ENCODE assay signal across 17 cellular contexts in the genomic region with DNA sequence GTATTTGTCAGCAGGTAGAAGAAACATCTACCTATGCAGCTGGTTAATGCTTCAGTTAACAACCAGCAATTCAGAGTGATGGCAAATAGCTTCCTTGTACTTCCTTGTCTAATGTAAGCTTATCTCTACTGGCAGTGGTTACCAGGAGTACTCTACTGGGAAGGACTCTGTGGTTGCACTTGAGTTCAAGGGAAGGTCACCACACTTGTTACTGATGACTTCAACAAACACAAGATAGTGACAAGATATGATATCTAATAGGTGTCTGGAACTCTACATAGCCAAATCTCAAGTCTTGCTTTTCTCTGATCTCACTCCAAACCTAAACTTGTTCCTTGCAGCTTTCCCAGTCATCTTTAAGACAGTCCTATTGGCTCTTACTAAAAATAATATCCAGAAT.
DNase-seq lines count a peak whose midpoint lies in the region; ATAC-seq and TF ChIP-seq lines count a peak whose summit lies in the region.
"Had no signal": no experiment of that assay in that cellular context is flagged by ENCODE, and none has a peak within 500 bp of the region (broad histone marks: within the 10 kb centered on the region; RNA-seq: fewer than 3 reads in every experiment).

No MANE protein-coding gene starts in this region.

- no peak overlapping the region for H3K27ac ChIP-seq in hepatocyte
- H3K27ac ChIP-seq: A549, Peyer's patch had no signal

- H3K4me2 ChIP-seq in hepatocyte: no peak overlapping the region
- H3K4me2 ChIP-seq: A549 had no signal

- DNase-seq in A172 (ENCODE audit: low spot score): peak; percentile 11
- peak; percentile 13 for DNase-seq in H4 (ENCODE audit: low spot score)
- DNase-seq in RPMI8226: peak; percentile 13
- DNase-seq in hepatocyte (ENCODE audit: low spot score): peak; percentile 42
- DNase-seq in T-helper 2 cell treated with Interferon-gamma antibody and Interleukin-4, amounts not matched to agents 5 μg/mL and 100 μg/mL, for 36 hours (ENCODE audit: low spot score): no peak
- DNase-seq: Calu3, DMS79 treated with DMSO at 0.1 percent for 48 hours, GF-D8, H9, Karpas-422, NCI-H69, Peyer's patch, SIG-M5 had no signal

- H3K4me1 Mint-ChIP-seq in T-helper 2 cell treated with Interferon-gamma antibody and Interleukin-4, amounts not matched to agents 5 μg/mL and 100 μg/mL, for 36 hours (ENCODE audit: low read depth): no peaks in the 10 kb centered on the region
- H3K4me1 Mint-ChIP-seq: H9 had no signal

- no peaks in the 10 kb centered on the region for H3K36me3 Mint-ChIP-seq in T-helper 2 cell treated with Interferon-gamma antibody and Interleukin-4, amounts not matched to agents 5 μg/mL and 100 μg/mL, for 36 hours (ENCODE audit: low read depth)

- no peak overlapping the region for H3K27ac Mint-ChIP-seq in T-helper 2 cell treated with Interferon-gamma antibody and Interleukin-4, amounts not matched to agents 5 μg/mL and 100 μg/mL, for 36 hours
- H3K27ac Mint-ChIP-seq: H9 had no signal

- H3K4me3 Mint-ChIP-seq in T-helper 2 cell treated with Interferon-gamma antibody and Interleukin-4, amounts not matched to agents 5 μg/mL and 100 μg/mL, for 36 hours: no peak overlapping the region
- H3K4me3 Mint-ChIP-seq: H9 had no signal

- no peak overlapping the region for H2AFZ ChIP-seq in hepatocyte

- H3K4me3 ChIP-seq in hepatocyte: no peak overlapping the region
- H3K4me3 ChIP-seq: A549, Peyer's patch had no signal

- no peaks in the 10 kb centered on the region for H3K79me2 ChIP-seq in hepatocyte

- TF ChIP-seq CTCF in hepatocyte (IDR thresholded peaks at IDR 0.05; ENCODE audit: poor library complexity): no peak

- no peak for TF ChIP-seq POLR2A in GM18505 (IDR thresholded peaks at IDR 0.05; ENCODE audit: borderline replicate concordance, extremely low read depth, insufficient read depth, insufficient read length)

- ATAC-seq in GM19395 (IDR thresholded peaks at IDR 0.05; ENCODE audit: unreplicated experiment) (no peak), GM21528 (IDR thresholded peaks at IDR 0.05; ENCODE audit: low FRiP score, unreplicated experiment) (no peak), GM18505 (IDR thresholded peaks at IDR 0.05; ENCODE audit: unreplicated experiment) (no peak)
- ATAC-seq: A549 had no signal

- H3K9me3 Mint-ChIP-seq in T-helper 2 cell treated with Interferon-gamma antibody and Interleukin-4, amounts not matched to agents 5 μg/mL and 100 μg/mL, for 36 hours: no peaks in the 10 kb centered on the region
- H3K9me3 Mint-ChIP-seq: H9 had no signal

- no peaks in the 10 kb centered on the region for H3K4me1 ChIP-seq in hepatocyte (ENCODE audit: insufficient read depth)
- H3K4me1 ChIP-seq: A549, Peyer's patch had no signal

- no peaks in the 10 kb centered on the region for H3K27me3 Mint-ChIP-seq in T-helper 2 cell treated with Interferon-gamma antibody and Interleukin-4, amounts not matched to agents 5 μg/mL and 100 μg/mL, for 36 hours (ENCODE audit: low read depth)

- H3K9me3 ChIP-seq in hepatocyte (ENCODE audit: low read depth): no peaks in the 10 kb centered on the region
- H3K9me3 ChIP-seq: A549, Peyer's patch had no signal

- H4K20me1 ChIP-seq in hepatocyte (ENCODE audit: insufficient read depth, poor library complexity, severe bottlenecking): no peaks in the 10 kb centered on the region

- no peaks in the 10 kb centered on the region for H3K27me3 ChIP-seq in hepatocyte
- H3K27me3 ChIP-seq: Peyer's patch had no signal

- H3K36me3 ChIP-seq in hepatocyte (replicated peaks; ENCODE audit: insufficient read depth, low read depth): no peaks in the 10 kb centered on the region
- H3K36me3 ChIP-seq: Peyer's patch had no signal

- no peaks in the 10 kb centered on the region for H3K9me2 ChIP-seq in hepatocyte (replicated peaks; ENCODE audit: insufficient read depth)
